Comparison of ENCODE assay signal across 8 cellular contexts in genomic region chr17:42459256-42459982, GRCh38. TPM values are rescaled to one million over a fixed set of nuclear protein-coding genes. Genes with fewer than 3 reads are reported as not detected.
DNase-seq lines count a peak whose midpoint lies in the region; ATAC-seq, FAIRE-seq and TF ChIP-seq lines count a peak whose summit lies in the region.

No MANE protein-coding gene starts in this region.

- H3K4me3 ChIP-seq in GM06990 (replicated peaks; ENCODE audit: low read depth, low read length) (peak overlapping the region; percentile 99), endothelial cell of umbilical vein (replicated peaks in 1 of 3; ENCODE audit: insufficient read depth in 1 of 3, low read depth in 1 of 3, low read length in 3 of 3) (peak overlapping the region; percentile 67 to 80 (median 78))

- H3K27ac ChIP-seq in VCaP (peak overlapping the region; percentile 86), endothelial cell of umbilical vein (ENCODE audit: insufficient read depth, low read depth, low read length) (peak overlapping the region; percentile 51)

- TF ChIP-seq POLR2A in endothelial cell of umbilical vein (IDR thresholded peaks at IDR 0.05; ENCODE audit: low read depth, low read length) = no peak

- H3K9ac ChIP-seq in endothelial cell of umbilical vein (replicated peaks; ENCODE audit: extremely low read depth, insufficient read depth, low read length) = peak overlapping the region; percentile 66

- H3K79me2 ChIP-seq in endothelial cell of umbilical vein (ENCODE audit: control insufficient read depth, insufficient read depth, low read length) = peaks cover 8% of the 10 kb centered on the region

- H3K9me1 ChIP-seq in endothelial cell of umbilical vein (replicated peaks; ENCODE audit: control insufficient read depth, extremely low read depth, insufficient read depth, low read length) = no peaks in the 10 kb centered on the region

- H3K4me2 ChIP-seq in endothelial cell of umbilical vein (ENCODE audit: insufficient read depth, low read length) = peak overlapping the region; percentile 92

- H4K20me1 ChIP-seq in endothelial cell of umbilical vein (replicated peaks; ENCODE audit: control insufficient read depth, extremely low read depth, insufficient read depth, low read length) = peaks cover 2% of the 10 kb centered on the region

- peak overlapping the region; percentile 93 for H3K4me3 Mint-ChIP-seq in memory B cell
- H3K4me3 Mint-ChIP-seq in stimulated activated naive CD8-positive, alpha-beta T cell treated with anti-CD3 and anti-CD28 coated beads, Interleukin-15, Interleukin-2, amounts not matched to agents 100 ng/mL and 50 ng/mL, for 24 hours = peak overlapping the region; percentile 90

- dilution Hi-C loops in endothelial cell of umbilical vein (cut with MboI; ENCODE audit: extremely low pct_ligation_motif_present, low sequenced_read_pairs) = no loop called here

- peak; percentile 70 for TF ChIP-seq CTCF in GM06990 (IDR thresholded peaks at IDR 0.05; ENCODE audit: insufficient read depth, low read length, poor library complexity, severe bottlenecking)
- TF ChIP-seq CTCF in VCaP (conservative IDR thresholded peaks at IDR 0.05) = peak; percentile 57
- peak; percentile 12 to 28 for TF ChIP-seq CTCF in endothelial cell of umbilical vein (IDR thresholded peaks at IDR 0.05; ENCODE audit: extremely low read depth in 1 of 2, insufficient read depth in 1 of 2, low read depth in 1 of 2, low read length in 2 of 2)

- H3K27me3 Mint-ChIP-seq in memory B cell = no peaks in the 10 kb centered on the region
- H3K27me3 Mint-ChIP-seq in stimulated activated naive CD8-positive, alpha-beta T cell treated with anti-CD3 and anti-CD28 coated beads, Interleukin-15, Interleukin-2, amounts not matched to agents 100 ng/mL and 50 ng/mL, for 24 hours = no peaks in the 10 kb centered on the region

- BruUV-seq in endothelial cell of umbilical vein (replicated peaks; lab: Mats Ljungman, UMichigan) = TSS peak; percentile 64

- POLR2A ChIA-PET in endothelial cell of umbilical vein (lab: Charles Lee) = no interaction called here

- peaks cover 36% of the 10 kb centered on the region for H3K4me1 Mint-ChIP-seq in memory B cell
- peaks cover 58% of the 10 kb centered on the region for H3K4me1 Mint-ChIP-seq in stimulated activated naive CD8-positive, alpha-beta T cell treated with anti-CD3 and anti-CD28 coated beads, Interleukin-15, Interleukin-2, amounts not matched to agents 100 ng/mL and 50 ng/mL, for 24 hours (ENCODE audit: low read depth)

- H3K27ac Mint-ChIP-seq in memory B cell = peak overlapping the region; percentile 94
- H3K27ac Mint-ChIP-seq in stimulated activated naive CD8-positive, alpha-beta T cell treated with anti-CD3 and anti-CD28 coated beads, Interleukin-15, Interleukin-2, amounts not matched to agents 100 ng/mL and 50 ng/mL, for 24 hours = peak overlapping the region; percentile 84

- H3K9me3 Mint-ChIP-seq in memory B cell = no peaks in the 10 kb centered on the region
- H3K9me3 Mint-ChIP-seq in stimulated activated naive CD8-positive, alpha-beta T cell treated with anti-CD3 and anti-CD28 coated beads, Interleukin-15, Interleukin-2, amounts not matched to agents 100 ng/mL and 50 ng/mL, for 24 hours = no peaks in the 10 kb centered on the region

- H3K9me3 ChIP-seq in endothelial cell of umbilical vein (replicated peaks; ENCODE audit: control insufficient read depth, insufficient read depth, low read length) = no peaks in the 10 kb centered on the region

- no peak for ATAC-seq in memory B cell (ENCODE audit: low read depth)
- no peak for ATAC-seq in GM21423 (IDR thresholded peaks at IDR 0.05; ENCODE audit: unreplicated experiment)

- peaks cover 37% of the 10 kb centered on the region for H3K4me1 ChIP-seq in endothelial cell of umbilical vein (ENCODE audit: control insufficient read depth, extremely low read depth, insufficient read depth, low read length)

- intact Hi-C loops in endothelial cell of umbilical vein (cut with micrococcal nuclease) = loop anchor here (2.0 to 5.0 kb wide), 2 partner anchors 17 to 52 kb away; no protein-coding TSS in a partner anchor

- CTCF ChIA-PET in endothelial cell of umbilical vein (lab: Charles Lee) = interaction anchor here (1.0 to 1.6 kb wide), 14 partner anchors 9 to 279 kb away, joined by 3 to 9 read pairs (median 4); partner anchors contain the start of gene CAVIN1

- FAIRE-seq in endothelial cell of umbilical vein (lab: Jason Lieb, UNC) = no peak

- H3K36me3 ChIP-seq in GM06990 (ENCODE audit: control insufficient read depth, insufficient read depth, low read length) (peaks cover 8% of the 10 kb centered on the region), endothelial cell of umbilical vein (ENCODE audit: control insufficient read depth in 2 of 2, extremely low read depth in 1 of 2, insufficient read depth in 2 of 2, low read length in 2 of 2) (peaks cover 0 to 2% of the 10 kb centered on the region in 2 experiments)

- no peak for DNase-seq in GM06990 (ENCODE audit: extremely low read depth, insufficient read length)
- peak; percentile 60 for DNase-seq in M059J (ENCODE audit: low read depth)
- DNase-seq in endothelial cell of umbilical vein (ENCODE audit: low read depth, low spot score) = no peak
- peak in 1 of 2 donors; percentile 24 for DNase-seq in memory B cell (ENCODE audit: low spot score in 2 of 2)
- DNase-seq in SKM-1 treated with dmso at 0.1 percent for 144 hours (lab: John Stamatoyannopoulos, UW; ENCODE audit: unreplicated experiment) = no peak

- H3K27me3 ChIP-seq in GM06990 (replicated peaks; ENCODE audit: control insufficient read depth, insufficient read depth, low read length) (no peaks in the 10 kb centered on the region), endothelial cell of umbilical vein (ENCODE audit: control insufficient read depth in 2 of 2, insufficient read depth in 2 of 2, low read length in 2 of 2) (no peaks in the 10 kb centered on the region)

- H3K36me3 Mint-ChIP-seq in memory B cell = peaks cover 4% of the 10 kb centered on the region
- peaks cover 11% of the 10 kb centered on the region for H3K36me3 Mint-ChIP-seq in stimulated activated naive CD8-positive, alpha-beta T cell treated with anti-CD3 and anti-CD28 coated beads, Interleukin-15, Interleukin-2, amounts not matched to agents 100 ng/mL and 50 ng/mL, for 24 hours (ENCODE audit: low read depth)

- H2AFZ ChIP-seq in endothelial cell of umbilical vein (ENCODE audit: low read depth, low read length) = peak overlapping the region; percentile 79

TF ChIP-seq in endothelial cell of umbilical vein, 7 proteins besides CTCF, POLR2A, EP300 and RAD21:
- TF ChIP-seq GATA2 (IDR thresholded peaks at IDR 0.05; ENCODE audit: insufficient read depth, insufficient read length, low read depth, low read length) (no peak), POLR2AphosphoS5 (IDR thresholded peaks at IDR 0.05; ENCODE audit: insufficient read depth, low read depth, low read length) (no peak), MYC (IDR thresholded peaks at IDR 0.05; ENCODE audit: low read depth, low read length) (no peak)
- TF ChIP-seq, protein P1, sequence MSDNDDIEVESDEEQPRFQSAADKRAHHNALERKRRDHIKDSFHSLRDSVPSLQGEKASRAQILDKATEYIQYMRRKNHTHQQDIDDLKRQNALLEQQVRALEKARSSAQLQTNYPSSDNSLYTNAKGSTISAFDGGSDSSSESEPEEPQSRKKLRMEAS (IDR thresholded peaks at IDR 0.05; ENCODE audit: insufficient read depth, insufficient read length) = no peak

RNA-seq across cellular contexts. Expression of gene ATP6V0A1, which starts 0.7 kb away (rescaled TPM):
- 21.5 and 29.6 TPM in 2 replicates for total RNA-seq in M059J (2014; rRNA removed; shearing (Covaris generic))
- total RNA-seq in endothelial cell of umbilical vein = 36.4 and 37.3 TPM in 2 replicates
- polyA plus RNA-seq in endothelial cell of umbilical vein = 49.2 and 55.9 TPM in 2 replicates
- polyA plus RNA-seq in endothelial cell of umbilical vein (2011; cell fraction: cytosol; rRNA removed) = 23.8 and 26.4 TPM in 2 replicates
- 112 and 129 TPM in 2 replicates for polyA plus RNA-seq in endothelial cell of umbilical vein (2011; cell fraction: nucleus; rRNA removed)
- polyA plus RNA-seq in endothelial cell of umbilical vein (2012) = 27.7 and 32.3 TPM in 2 replicates
- polyA minus RNA-seq in endothelial cell of umbilical vein = 106 and 151 TPM in 2 replicates
- polyA minus RNA-seq in endothelial cell of umbilical vein (2011; cell fraction: cytosol; rRNA and poly(A)+ RNA removed) = 19.3 TPM
- 70.8 and 102 TPM in 2 replicates for polyA minus RNA-seq in endothelial cell of umbilical vein (2011; cell fraction: nucleus; rRNA and poly(A)+ RNA removed)

RNA-seq across cellular contexts. Expression of gene CAVIN1, which starts 36.4 kb away (rescaled TPM):
- total RNA-seq in M059J (2014; rRNA removed; shearing (Covaris generic)) = 233 and 412 TPM in 2 replicates
- total RNA-seq in endothelial cell of umbilical vein = 663 and 684 TPM in 2 replicates
- polyA plus RNA-seq in endothelial cell of umbilical vein = 292 and 303 TPM in 2 replicates
- 292 and 325 TPM in 2 replicates for polyA plus RNA-seq in endothelial cell of umbilical vein (2011; cell fraction: cytosol; rRNA removed)
- 136 and 153 TPM in 2 replicates for polyA plus RNA-seq in endothelial cell of umbilical vein (2011; cell fraction: nucleus; rRNA removed)
- polyA plus RNA-seq in endothelial cell of umbilical vein (2012) = 489 and 555 TPM in 2 replicates
- polyA minus RNA-seq in endothelial cell of umbilical vein = 263 and 271 TPM in 2 replicates
- 99.5 TPM for polyA minus RNA-seq in endothelial cell of umbilical vein (2011; cell fraction: cytosol; rRNA and poly(A)+ RNA removed)
- 60.6 and 86.5 TPM in 2 replicates for polyA minus RNA-seq in endothelial cell of umbilical vein (2011; cell fraction: nucleus; rRNA and poly(A)+ RNA removed)

Comparison
In these comparisons a context has a peak if more than half of its experiments do, and no peak if none do; other contexts are left out.
1. CTCF ChIP-seq: peak in every context shown above with its lines; median percentile 70 in GM06990; 57 in VCaP; 20 in endothelial cell of umbilical vein.